8 cellular contexts compared by ENCODE assay signal in the genomic region with DNA sequence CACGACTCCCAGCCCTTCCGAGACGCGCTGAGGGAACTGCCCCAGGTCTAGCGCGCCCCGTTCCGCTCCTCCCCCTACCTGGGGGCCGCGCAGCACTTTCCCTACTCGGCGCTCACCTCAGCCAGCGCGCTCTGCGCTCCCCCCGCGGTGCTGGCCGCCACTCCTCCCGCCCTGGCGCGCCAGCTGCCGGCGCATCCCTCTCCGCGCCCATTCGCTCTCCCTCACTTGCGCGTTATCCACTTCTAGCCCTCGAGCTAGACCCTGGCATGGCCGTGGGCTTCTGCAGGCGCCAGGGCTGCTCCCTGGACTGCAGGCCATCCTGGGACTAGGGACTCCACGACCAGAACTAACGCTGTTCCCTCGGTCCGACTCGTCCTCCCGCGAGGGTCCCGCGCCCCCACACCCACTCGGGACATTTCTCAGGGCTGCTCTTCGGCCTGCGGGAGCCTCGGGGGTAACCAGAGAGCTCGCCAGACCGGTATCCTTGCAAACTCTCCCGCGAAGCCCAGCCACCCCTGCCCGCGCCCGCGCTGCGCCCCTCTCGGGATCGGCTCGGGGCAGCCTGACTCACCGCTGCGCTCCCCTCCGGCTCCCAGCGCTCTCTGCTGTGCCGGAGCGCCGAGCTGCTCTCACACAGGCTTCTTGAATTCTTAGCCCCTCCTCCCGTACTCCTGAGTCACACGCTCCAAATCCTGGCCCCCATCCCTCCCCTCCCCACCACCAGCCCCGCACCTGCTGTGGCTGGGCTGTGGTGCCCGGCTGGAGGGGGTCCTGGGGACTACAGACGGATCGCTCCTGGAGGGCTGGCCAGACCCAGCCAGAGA. TPM values are rescaled to one million over a fixed set of nuclear protein-coding genes. Genes with fewer than 3 reads are reported as not detected.
A peak's percentile ranks its signal among the peaks of the same experiment; 100 is the strongest.
DNase-seq lines count a peak whose midpoint lies in the region; ATAC-seq, FAIRE-seq and TF ChIP-seq lines count a peak whose summit lies in the region.

A gene (minus strand): TSS at position 617 of the 824 bp plus-strand sequence. CDS start 51,454 bp downstream, outside the sequence.

- no peak within 1 kb of the TSS; a peak in 1 of 7 replicates for H3K9ac ChIP-seq in H1 (replicated peaks in 1 of 4; ENCODE audit: extremely low read depth in 1 of 4, low read depth in 3 of 4, low read length in 3 of 4)
- H3K9ac ChIP-seq in mucosa of rectum (ENCODE audit: low read depth in 1 of 2, low read length in 2 of 2) = peak within 1 kb of the TSS in 1 of 2 donors; percentile 49

- H2AFZ ChIP-seq in H1 (ENCODE audit: low read length) = peak within 1 kb of the TSS; percentile 75; the same call in 1 of the 2 replicates

- H4K5ac ChIP-seq in H1 (ENCODE audit: insufficient read length, low read depth, low read length) = no peak within 1 kb of the TSS

- no peak for FAIRE-seq in H1 (lab: Jason Lieb, UNC)

- peak within 1 kb of the TSS; percentile 65 to 99 for H3K4me2 ChIP-seq in H1 (ENCODE audit: insufficient read depth in 1 of 2, low read depth in 2 of 2, low read length in 2 of 2)

- no peak within 1 kb of the TSS for H3K23ac ChIP-seq in H1 (ENCODE audit: insufficient read length)

- no peaks in the 10 kb centered on the region for H3K79me1 ChIP-seq in H1 (ENCODE audit: low read depth, low read length)

- no peaks in the 10 kb centered on the region for H3K79me2 ChIP-seq in H1 (ENCODE audit: control insufficient read depth in 1 of 2, insufficient read depth in 2 of 2, low read length in 2 of 2)

- peak within 1 kb of the TSS; percentile 55 to 83 (median 72) for H3K4me3 ChIP-seq in H1 (ENCODE audit: extremely low read depth in 1 of 4, insufficient read depth in 2 of 4, low read depth in 3 of 4, low read length in 4 of 4)
- peak within 1 kb of the TSS; percentile 41 to 57 for H3K4me3 ChIP-seq in mucosa of rectum (ENCODE audit: low read length in 2 of 2)

- peak within 1 kb of the TSS; percentile 82 for H3K18ac ChIP-seq in H1 (ENCODE audit: extremely low read depth, low read length)

- H2BK20ac ChIP-seq in H1 (ENCODE audit: low read length) = no peak within 1 kb of the TSS

- no peak for ATAC-seq in GM21786 (IDR thresholded peaks at IDR 0.05; ENCODE audit: unreplicated experiment)
- ATAC-seq in GM19328 (IDR thresholded peaks at IDR 0.05; ENCODE audit: unreplicated experiment) = no peak
- ATAC-seq in GM21619 (IDR thresholded peaks at IDR 0.05; ENCODE audit: unreplicated experiment) = no peak

- no peak for TF ChIP-seq CTCF in H1 (IDR thresholded peaks at IDR 0.05; ENCODE audit: control extremely low read depth in 1 of 3, insufficient read depth in 1 of 3, low read depth in 1 of 3, low read length in 3 of 3)

- no peak within 1 kb of the TSS; the same call in 1 of the 2 replicates for H2BK5ac ChIP-seq in H1 (ENCODE audit: low read depth, low read length)

- no peak within 1 kb of the TSS for H4K91ac ChIP-seq in H1 (replicated peaks; ENCODE audit: insufficient read length, low read length)

- H3K4ac ChIP-seq in H1 (replicated peaks; ENCODE audit: insufficient read length, low read depth, low read length) = no peak within 1 kb of the TSS

- H3K27me3 ChIP-seq in H1 (replicated peaks in 1 of 4; ENCODE audit: control insufficient read depth in 3 of 4, extremely low read depth in 1 of 4, insufficient read depth in 3 of 4, low read length in 3 of 4) = peaks cover 7 to 38% (median 29%) of the 10 kb centered on the region in 4 experiments
- peaks cover 5 to 10% of the 10 kb centered on the region in 2 donors for H3K27me3 ChIP-seq in mucosa of rectum (ENCODE audit: control insufficient read depth in 2 of 2, insufficient read depth in 2 of 2, low read length in 2 of 2)

- WGBS in H1 (ENCODE audit: extremely low coverage in 1 of 2, insufficient coverage in 1 of 2, insufficient read length in 1 of 2, insufficient replicate concordance in 2 of 2, low coverage in 1 of 2, low lambda C conversion rate in 2 of 2, missing lambda C conversion rate in 1 of 2), 2 experiments = 0% methylated on average over 30 of the region's 69 CpGs; no CpG with 5 or more reads in 1 of the 2 experiments

- no peak within 1 kb of the TSS for H2AK5ac ChIP-seq in H1 (ENCODE audit: low read depth, low read length)

- peak within 1 kb of the TSS; percentile 23; the same call in 1 of the 2 replicates for H4K8ac ChIP-seq in H1 (ENCODE audit: extremely low read depth, insufficient read depth, low read length)

- H3K27ac ChIP-seq in H1 (ENCODE audit: low read depth, low read length) = no peak within 1 kb of the TSS
- H3K27ac ChIP-seq in mucosa of rectum (ENCODE audit: low read depth in 2 of 2, low read length in 2 of 2) = no peak within 1 kb of the TSS

- CTCF ChIA-PET in H1 (lab: Charles Lee; ENCODE audit: partially characterized antibody) = interaction anchor here (0.6 to 3.4 kb wide), 15 partner anchors 8 to 429 kb away, joined by 3 to 13 read pairs (median 5); no protein-coding TSS in a partner anchor

- H3K36me3 ChIP-seq in H1 (ENCODE audit: control insufficient read depth in 2 of 4, insufficient read depth in 4 of 4, low read length in 3 of 4) (no peaks in the 10 kb centered on the region), mucosa of rectum (ENCODE audit: control insufficient read depth in 2 of 2, insufficient read depth in 2 of 2, low read length in 2 of 2) (no peaks in the 10 kb centered on the region)

- POLR2A ChIA-PET in H1 (lab: Charles Lee; ENCODE audit: partially characterized antibody) = interaction anchor here (0.9 to 1.5 kb wide), 3 partner anchors 13 to 37 kb away, joined by 3 to 4 read pairs (median 3); no protein-coding TSS in a partner anchor

- no peak within 1 kb of the TSS for H3K14ac ChIP-seq in H1 (ENCODE audit: insufficient read length)

- peaks cover 0 to 2% of the 10 kb centered on the region in 2 experiments for H4K20me1 ChIP-seq in H1 (replicated peaks in 1 of 2; ENCODE audit: control insufficient read depth in 1 of 2, insufficient read depth in 2 of 2, low read length in 2 of 2)

- no peak for TF ChIP-seq EP300 in H1 (IDR thresholded peaks at IDR 0.05; ENCODE audit: borderline replicate concordance in 1 of 2, low read depth in 2 of 2, low read length in 2 of 2)

- TF ChIP-seq POLR2A in H1 (IDR thresholded peaks at IDR 0.05; ENCODE audit: control extremely low read depth in 1 of 2, low read depth in 2 of 2, low read length in 2 of 2) = peak in 1 of 2 experiments; percentile 55; a peak in 1 of 3 replicates

- H3K9me3 ChIP-seq in H1 (ENCODE audit: insufficient read depth in 2 of 2, low read depth in 1 of 2, low read length in 1 of 2) (no peaks in the 10 kb centered on the region), mucosa of rectum (ENCODE audit: control insufficient read depth in 2 of 2, low read length in 2 of 2) (no peaks in the 10 kb centered on the region)

- H2BK120ac ChIP-seq in H1 (replicated peaks; ENCODE audit: low read depth, low read length) = no peak within 1 kb of the TSS

- peaks cover 8% of the 10 kb centered on the region; the same call in 1 of the 2 replicates for H3K23me2 ChIP-seq in H1 (ENCODE audit: low read depth, low read length)

- H3K56ac ChIP-seq in H1 (replicated peaks; ENCODE audit: insufficient read length, low read depth, low read length) = no peak within 1 kb of the TSS

- H3K4me1 ChIP-seq in H1 (replicated peaks in 1 of 4; ENCODE audit: control insufficient read depth in 3 of 4, insufficient read depth in 4 of 4, low read length in 3 of 4) = peaks cover 0 to 7% (median 0%) of the 10 kb centered on the region in 4 experiments; a peak in 4 of 7 replicates
- H3K4me1 ChIP-seq in mucosa of rectum (ENCODE audit: control insufficient read depth in 2 of 2, insufficient read depth in 2 of 2, low read length in 2 of 2) = peaks cover 0 to 3% of the 10 kb centered on the region in 2 donors

- H2BK15ac ChIP-seq in H1 (ENCODE audit: low read length) = no peak within 1 kb of the TSS

- H2BK12ac ChIP-seq in H1 (ENCODE audit: low read depth, low read length) = peak within 1 kb of the TSS; percentile 87; the same call in 1 of the 2 replicates

- DNase-seq in AG08396 (ENCODE audit: low spot score) (peak; percentile 91), NCI-H1417 treated with DMSO at 0.1 percent for 48 hours (lab: John Stamatoyannopoulos, UW) (peak; percentile 9), H1 (ENCODE audit: low read depth in 1 of 2, low spot score in 2 of 2) (peak; percentile 63 to 82), foreskin melanocyte (no peak)

- no peak for TF ChIP-seq RAD21 in H1 (IDR thresholded peaks at IDR 0.05 in 1 of 2, conservative IDR thresholded peaks at IDR 0.05 in 1 of 2; ENCODE audit: low read depth in 2 of 2, low read length in 2 of 2)

TF ChIP-seq in H1, 55 proteins besides CTCF, POLR2A, EP300 and RAD21 (continues in another document):
- TF ChIP-seq TBP (IDR thresholded peaks at IDR 0.05; ENCODE audit: low read depth, low read length) (peak; percentile 2; the same call in 1 of the 2 replicates), TAF7 (optimal IDR thresholded peaks at IDR 0.05; ENCODE audit: borderline replicate concordance, low read depth, low read length) (peak; percentile 46), EZH2 (IDR thresholded peaks at IDR 0.05; ENCODE audit: low read depth, low read length, severe bottlenecking) (peak; percentile 18)

RNA-seq across cellular contexts. Expression of the gene that starts here (rescaled TPM):
- 0.63 TPM in 1 of 2 replicates, not detected in the other for total RNA-seq in H1 (2021; fragmentation: NEBNext Ultra II Directional; extraction: Animal tissue kit (Norgen Biotek cat#: 25700))
- polyA plus RNA-seq in H1 (2011; rRNA removed) = 1.6 TPM in 2 replicates
- polyA plus RNA-seq in H1 (2011; cell fraction: cytosol; rRNA removed) = 1.3 TPM
- 1.5 TPM for polyA plus RNA-seq in H1 (2011; cell fraction: nucleus; rRNA removed)
- 0.47 to 1.1 TPM (median 0.65 TPM) in 4 replicates for polyA plus RNA-seq in H1 (2012, experiment 1 of 2)
- polyA plus RNA-seq in H1 (2012, experiment 2 of 2) = 0.87 TPM
- 0.28 TPM for polyA plus RNA-seq in H1 (2013, experiment 1 of 2)
- polyA plus RNA-seq in H1 (2013, experiment 2 of 2) = 0.44 TPM
- polyA minus RNA-seq in H1 (2011; rRNA and poly(A)+ RNA removed) = 0.54 and 0.73 TPM in 2 replicates
- not detected for polyA minus RNA-seq in H1 (2011; cell fraction: cytosol; rRNA and poly(A)+ RNA removed)
- not detected for polyA minus RNA-seq in H1 (2011; cell fraction: nucleus; rRNA and poly(A)+ RNA removed)
